8 cellular contexts compared by ENCODE assay signal in the genomic region with DNA sequence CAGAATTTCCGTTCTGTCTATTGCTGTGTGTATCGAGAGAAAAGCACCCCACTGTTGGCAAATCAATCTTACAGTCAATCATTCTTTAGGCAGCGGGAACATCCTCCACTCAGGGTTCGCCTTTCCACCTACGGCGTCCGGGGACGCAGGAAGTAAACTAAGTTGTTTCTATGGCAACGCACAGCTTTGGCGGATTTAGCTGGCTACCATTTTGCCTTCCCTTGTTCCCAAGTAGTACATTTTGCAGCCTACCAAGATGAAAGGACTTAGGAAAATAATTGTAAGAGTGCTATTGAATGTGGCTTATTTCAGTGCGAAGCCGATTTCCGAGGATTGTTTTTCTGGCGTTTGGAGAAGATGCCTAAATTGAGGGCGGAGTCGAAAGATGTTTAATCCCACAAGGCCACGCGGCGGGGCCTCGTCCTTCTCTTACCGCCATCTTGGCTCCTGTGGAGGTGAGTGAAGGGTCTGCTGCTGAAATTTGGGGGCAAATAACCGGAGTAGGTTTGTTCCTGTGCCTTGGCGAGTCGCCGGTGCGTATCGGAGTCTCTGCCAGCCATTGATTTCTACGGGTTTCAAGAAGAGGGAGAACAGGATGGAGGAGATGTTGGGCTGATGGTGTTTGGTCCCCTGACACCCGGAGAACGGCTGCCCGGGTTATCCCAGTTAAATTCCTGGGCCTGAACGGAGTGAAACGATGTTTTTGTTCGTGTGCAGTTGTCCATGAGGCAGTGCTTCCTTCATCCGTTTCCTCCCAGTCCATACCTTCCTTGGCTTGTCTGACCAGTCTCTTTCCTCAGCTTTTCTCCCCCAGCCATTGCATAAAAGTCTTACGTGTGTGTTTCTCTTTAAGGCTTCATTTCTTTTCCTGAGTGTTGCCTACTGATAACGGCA. TPM values are rescaled to one million over a fixed set of nuclear protein-coding genes. Genes with fewer than 3 reads are reported as not detected.
DNase-seq lines count a peak whose midpoint lies in the region; ATAC-seq, FAIRE-seq and TF ChIP-seq lines count a peak whose summit lies in the region.

A gene (plus strand): TSS at position 424 of the 894 bp plus-strand sequence. CDS start 778 bp downstream, outside the sequence.

- H3K23ac ChIP-seq in H1 (ENCODE audit: insufficient read length), result no peak within 1 kb of the TSS

- peaks cover 23% of the 10 kb centered on the region for H3K36me3 Mint-ChIP-seq in memory B cell

- no peak within 1 kb of the TSS for H2BK20ac ChIP-seq in H1 (ENCODE audit: low read length)

- ATAC-seq in GM21360 (IDR thresholded peaks at IDR 0.05; ENCODE audit: unreplicated experiment), result peak; percentile 82
- ATAC-seq in memory B cell (ENCODE audit: low read depth), result peak; percentile 85

- H3K9me3 ChIP-seq in H1 (ENCODE audit: insufficient read depth in 2 of 2, low read depth in 1 of 2, low read length in 1 of 2), result no peaks in the 10 kb centered on the region

- POLR2A ChIA-PET in H1 (lab: Charles Lee; ENCODE audit: partially characterized antibody), result interaction anchor here (0.6 to 5.3 kb wide), 30 partner anchors 8 to 158 kb away, joined by 3 to 69 read pairs (median 5); a partner anchor contains a TSS

- H4K20me1 ChIP-seq in H1 (replicated peaks in 1 of 2; ENCODE audit: control insufficient read depth in 1 of 2, insufficient read depth in 2 of 2, low read length in 2 of 2), result peaks cover 4 to 10% of the 10 kb centered on the region in 2 experiments

- H3K4me3 Mint-ChIP-seq in memory B cell, result peak within 1 kb of the TSS; percentile 94

- no peaks in the 10 kb centered on the region for H3K79me1 ChIP-seq in H1 (ENCODE audit: low read depth, low read length)

- H3K4me1 ChIP-seq in H1 (replicated peaks in 1 of 4; ENCODE audit: control insufficient read depth in 3 of 4, insufficient read depth in 4 of 4, low read length in 3 of 4), result peaks cover 0 to 8% (median 4%) of the 10 kb centered on the region in 4 experiments; a peak in 5 of 7 replicates

- H3K14ac ChIP-seq in H1 (ENCODE audit: insufficient read length), result no peak within 1 kb of the TSS

- H3K9ac ChIP-seq in H1 (replicated peaks in 1 of 4; ENCODE audit: extremely low read depth in 1 of 4, low read depth in 3 of 4, low read length in 3 of 4), result peak within 1 kb of the TSS; percentile 98 to 100 (median 100)

- peaks cover 7 to 38% of the 10 kb centered on the region in 2 experiments for H3K79me2 ChIP-seq in H1 (ENCODE audit: control insufficient read depth in 1 of 2, insufficient read depth in 2 of 2, low read length in 2 of 2)

- 0 out of 3 replicates have a peak, but pooled peaks of 1 of the 2 experiments have one; percentile 4 for TF ChIP-seq EP300 in H1 (IDR thresholded peaks at IDR 0.05; ENCODE audit: borderline replicate concordance in 1 of 2, low read depth in 2 of 2, low read length in 2 of 2)

- H2BK15ac ChIP-seq in H1 (ENCODE audit: low read length), result no peak within 1 kb of the TSS

- H3K4ac ChIP-seq in H1 (replicated peaks; ENCODE audit: insufficient read length, low read depth, low read length), result peak within 1 kb of the TSS; percentile 7

- FAIRE-seq in H1 (lab: Jason Lieb, UNC), result peak; percentile 90

- CTCF ChIA-PET in H1 (lab: Charles Lee; ENCODE audit: partially characterized antibody), result interaction anchor here (0.7 to 2.0 kb wide), 3 partner anchors 8 to 46 kb away, joined by 3 to 6 read pairs (median 5); no protein-coding TSS in a partner anchor

- H3K4me1 Mint-ChIP-seq in memory B cell, result peaks cover 15% of the 10 kb centered on the region

- H3K36me3 ChIP-seq in H1 (ENCODE audit: control insufficient read depth in 2 of 4, insufficient read depth in 4 of 4, low read length in 3 of 4), result peaks cover 22 to 42% (median 36%) of the 10 kb centered on the region in 4 experiments

- H3K18ac ChIP-seq in H1 (ENCODE audit: extremely low read depth, low read length), result peak within 1 kb of the TSS; percentile 66; the same call in 1 of the 2 replicates

- H2AK5ac ChIP-seq in H1 (ENCODE audit: low read depth, low read length), result peak within 1 kb of the TSS; percentile 90; the same call in 1 of the 2 replicates

- H3K27ac Mint-ChIP-seq in memory B cell, result peak within 1 kb of the TSS; percentile 99

- peak within 1 kb of the TSS; percentile 95 to 100 (median 98) for H3K4me3 ChIP-seq in H1 (ENCODE audit: extremely low read depth in 1 of 4, insufficient read depth in 2 of 4, low read depth in 3 of 4, low read length in 4 of 4)

- TF ChIP-seq RAD21 in H1 (IDR thresholded peaks at IDR 0.05 in 1 of 2, conservative IDR thresholded peaks at IDR 0.05 in 1 of 2; ENCODE audit: low read depth in 2 of 2, low read length in 2 of 2), result no peak

- H2BK5ac ChIP-seq in H1 (ENCODE audit: low read depth, low read length), result peak within 1 kb of the TSS; percentile 79

- WGBS in H1 (ENCODE audit: extremely low coverage in 1 of 2, insufficient coverage in 1 of 2, insufficient read length in 1 of 2, insufficient replicate concordance in 2 of 2, low coverage in 1 of 2, low lambda C conversion rate in 2 of 2, missing lambda C conversion rate in 1 of 2), 2 experiments, result 2% methylated on average over 37 of the region's 37 CpGs; no CpG with 5 or more reads in 1 of the 2 experiments

- H3K27me3 Mint-ChIP-seq in memory B cell, result no peaks in the 10 kb centered on the region

- peak within 1 kb of the TSS; percentile 98 for H4K8ac ChIP-seq in H1 (ENCODE audit: extremely low read depth, insufficient read depth, low read length)

- DNase-seq in COLO668 (lab: John Stamatoyannopoulos, UW; ENCODE audit: unreplicated experiment) (peak; percentile 87), HT1080 (ENCODE audit: low read depth) (peak; percentile 96), NOMO-1 treated with DMSO at 0.1 percent for 48 hours (lab: John Stamatoyannopoulos, UW; ENCODE audit: unreplicated experiment) (peak; percentile 98), H1 (ENCODE audit: low read depth in 1 of 2, low spot score in 2 of 2) (peak; percentile 63 to 90), memory B cell (ENCODE audit: low spot score in 2 of 2) (peak; percentile 94 to 95)
- peak; percentile 63 to 74 for DNase-seq in activated CD8-positive, alpha-beta memory T cell treated with anti-CD3 and anti-CD28 coated beads for 4 hours (ENCODE audit: low read depth in 2 of 2)
- peak; percentile 59 for DNase-seq in stimulated activated CD8-positive, alpha-beta memory T cell treated with anti-CD3 and anti-CD28 coated beads, Interleukin-12 subunit alpha, Interleukin-12 subunit beta, amount 100 ng/mL, for 24 hours (ENCODE audit: extremely low read depth)

- TF ChIP-seq CTCF in H1 (IDR thresholded peaks at IDR 0.05; ENCODE audit: control extremely low read depth in 1 of 3, insufficient read depth in 1 of 3, low read depth in 1 of 3, low read length in 3 of 3), result no peak

- peak within 1 kb of the TSS; percentile 58 for H4K5ac ChIP-seq in H1 (ENCODE audit: insufficient read length, low read depth, low read length)

- peak within 1 kb of the TSS; percentile 70 for H4K91ac ChIP-seq in H1 (replicated peaks; ENCODE audit: insufficient read length, low read length)

- H3K27me3 ChIP-seq in H1 (replicated peaks in 1 of 4; ENCODE audit: control insufficient read depth in 3 of 4, extremely low read depth in 1 of 4, insufficient read depth in 3 of 4, low read length in 3 of 4), result no peaks in the 10 kb centered on the region

- no peaks in the 10 kb centered on the region; the same call in 1 of the 2 replicates for H3K23me2 ChIP-seq in H1 (ENCODE audit: low read depth, low read length)

- TF ChIP-seq POLR2A in H1 (IDR thresholded peaks at IDR 0.05; ENCODE audit: control extremely low read depth in 1 of 2, low read depth in 2 of 2, low read length in 2 of 2), result peak; percentile 93 to 96

- no peaks in the 10 kb centered on the region for H3K9me3 Mint-ChIP-seq in memory B cell

- peak within 1 kb of the TSS; percentile 58 to 77 for H3K4me2 ChIP-seq in H1 (ENCODE audit: insufficient read depth in 1 of 2, low read depth in 2 of 2, low read length in 2 of 2)

- no peak within 1 kb of the TSS for H2BK120ac ChIP-seq in H1 (replicated peaks; ENCODE audit: low read depth, low read length)

- peak within 1 kb of the TSS; percentile 92; the same call in 1 of the 2 replicates for H2BK12ac ChIP-seq in H1 (ENCODE audit: low read depth, low read length)

- peak within 1 kb of the TSS; percentile 86 for H2AFZ ChIP-seq in H1 (ENCODE audit: low read length)

- H3K56ac ChIP-seq in H1 (replicated peaks; ENCODE audit: insufficient read length, low read depth, low read length), result peak within 1 kb of the TSS; percentile 77

- H3K27ac ChIP-seq in H1 (ENCODE audit: low read depth, low read length), result peak within 1 kb of the TSS; percentile 96

TF ChIP-seq in H1, 55 proteins besides CTCF, POLR2A, EP300 and RAD21 (continues in another document):
- TF ChIP-seq SUZ12 (IDR thresholded peaks at IDR 0.05; ENCODE audit: low read length) (no peak), SP1 (IDR thresholded peaks at IDR 0.05; ENCODE audit: low read depth, low read length) (peak; percentile 76; the same call in 1 of the 2 replicates), FOSL1 (IDR thresholded peaks at IDR 0.05; ENCODE audit: insufficient read depth, low read depth, low read length) (no peak), CHD1 (IDR thresholded peaks at IDR 0.05; ENCODE audit: low read depth, low read length) (no peak)

RNA-seq across cellular contexts. Expression of the gene that starts here (rescaled TPM):
- total RNA-seq in HT1080 (2014; rRNA removed; shearing (Covaris generic)), result 1,111 and 1,615 TPM in 2 replicates
- 1,847 and 2,021 TPM in 2 replicates for polyA plus RNA-seq in HT1080 (2015; cell fraction: cytosol; rRNA removed)
- 593 and 639 TPM in 2 replicates for polyA plus RNA-seq in HT1080 (2015; cell fraction: nucleus; rRNA removed)
- 1,393 and 1,439 TPM in 2 replicates for total RNA-seq in H1 (2021; fragmentation: NEBNext Ultra II Directional; extraction: Animal tissue kit (Norgen Biotek cat#: 25700))
- 377 and 695 TPM in 2 replicates for polyA plus RNA-seq in H1 (2011; rRNA removed)
- 851 TPM for polyA plus RNA-seq in H1 (2011; cell fraction: cytosol; rRNA removed)
- 253 TPM for polyA plus RNA-seq in H1 (2011; cell fraction: nucleus; rRNA removed)
- 2,271 to 3,969 TPM (median 2,398 TPM) in 4 replicates for polyA plus RNA-seq in H1 (2012, experiment 1 of 2)
- polyA plus RNA-seq in H1 (2012, experiment 2 of 2), result 6,337 TPM
- 3,875 TPM for polyA plus RNA-seq in H1 (2013, experiment 1 of 2)
- polyA plus RNA-seq in H1 (2013, experiment 2 of 2), result 3,762 TPM
- 145 and 208 TPM in 2 replicates for polyA minus RNA-seq in H1 (2011; rRNA and poly(A)+ RNA removed)
- polyA minus RNA-seq in H1 (2011; cell fraction: cytosol; rRNA and poly(A)+ RNA removed), result 204 TPM
- 176 TPM for polyA minus RNA-seq in H1 (2011; cell fraction: nucleus; rRNA and poly(A)+ RNA removed)

Comparison
In these comparisons a context has a peak if more than half of its experiments do, and no peak if none do; other contexts are left out.
1. Peak in every context shown above with its lines: DNase-seq, ATAC-seq, H3K4me3 ChIP-seq and H3K27ac ChIP-seq.